ENCODE assay signal across 15 cellular contexts in the genomic region with DNA sequence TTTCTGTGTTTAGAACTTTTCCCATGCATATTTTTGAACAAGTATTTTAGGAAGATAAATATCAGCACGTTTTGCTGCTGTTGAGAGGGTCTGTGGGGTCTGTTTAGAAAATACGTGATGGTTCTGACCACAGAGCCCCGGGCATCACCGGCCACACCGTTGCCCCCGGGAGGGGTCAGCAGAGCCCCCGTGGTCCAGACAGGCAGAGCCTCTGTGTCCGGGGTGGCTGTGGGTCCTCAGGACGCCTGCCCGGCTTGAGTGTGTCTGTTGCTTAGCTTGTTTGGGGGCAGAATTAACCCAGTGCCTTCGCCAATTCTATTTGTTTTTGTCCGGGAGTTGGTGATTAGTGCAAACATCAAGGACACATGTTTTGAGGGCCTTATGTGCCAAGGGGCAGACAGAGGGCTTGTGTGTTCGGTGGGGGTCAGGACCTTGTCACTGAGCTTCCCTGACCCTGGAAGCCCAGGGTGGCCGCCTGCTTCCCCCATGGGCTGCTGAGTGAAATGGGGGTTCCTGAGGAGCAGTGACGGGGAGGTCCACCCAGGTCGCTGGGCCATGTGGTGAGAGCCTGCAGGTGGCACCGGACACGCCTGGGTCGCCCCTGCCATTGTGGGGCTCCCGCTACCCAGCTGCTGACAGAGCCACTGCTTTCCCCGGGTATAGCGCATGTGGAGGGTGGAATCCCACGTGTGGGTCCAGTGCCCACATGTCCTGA.
"Had no signal": no experiment of that assay in that cellular context is flagged by ENCODE, and none has a peak within 500 bp of the region (broad histone marks: within the 10 kb centered on the region; RNA-seq: fewer than 3 reads in every experiment).

No MANE protein-coding gene starts in this region.

- H3K4me1 ChIP-seq: colonic mucosa, transverse colon had no signal

- ATAC-seq: activated CD8-positive, alpha-beta T cell treated with anti-CD3 and anti-CD28 coated beads for 36 hours; activated T-cell treated with anti-CD3 and anti-CD28 coated beads, Interleukin-2, amount 50 U/mL, for 72 hours; lower lobe of right lung had no signal

- H3K27ac ChIP-seq: colonic mucosa, lower lobe of right lung, ovary, transverse colon had no signal

- H3K27me3 ChIP-seq: colonic mucosa, ovary, transverse colon had no signal

- H3K4me3 ChIP-seq: colonic mucosa, lower lobe of right lung, ovary, transverse colon had no signal

- DNase-seq: activated B cell treated with CpG ODN at 0.5 μM for 24 hours; activated CD4-positive, alpha-beta T cell treated with anti-CD3 and anti-CD28 coated beads for 48 hours; activated CD8-positive, alpha-beta T cell treated with anti-CD3 and anti-CD28 coated beads for 36 hours; activated T-cell treated with anti-CD3 and anti-CD28 coated beads, Interleukin-2, amount 50 U/mL, for 72 hours; caudate nucleus; colonic mucosa; hypothalamus; lower lobe of right lung; midbrain; stimulated activated CD4-positive, alpha-beta T cell treated with anti-CD3 and anti-CD28 coated beads, Interleukin-15, amount 100 ng/mL, for 24 hours; stimulated activated CD4-positive, alpha-beta T cell treated with anti-CD3 and anti-CD28 coated beads, Interleukin-4, amount 100 ng/mL, for 1 hour; stimulated activated naive CD4-positive, alpha-beta T cell treated with Interleukin-2 at 50 U/mL for 16 hours; transverse colon had no signal

- H3K9me3 ChIP-seq: colonic mucosa, lower lobe of right lung, ovary, transverse colon had no signal

- FAIRE-seq: endometrium had no signal

- H3K36me3 ChIP-seq: colonic mucosa, lower lobe of right lung, ovary, transverse colon had no signal
